26 cellular contexts compared by ENCODE assay signal in genomic region chr18:2089416-2089815, GRCh38.
"Had no signal": no experiment of that assay in that cellular context is flagged by ENCODE, and none has a peak within 500 bp of the region (broad histone marks: within the 10 kb centered on the region; RNA-seq: fewer than 3 reads in every experiment).

No MANE protein-coding gene starts in this region.

- H3K27ac Mint-ChIP-seq: activated CD4-positive, alpha-beta T cell treated with anti-CD3 and anti-CD28 coated beads for 36 hours; activated CD8-positive, alpha-beta memory T cell treated with anti-CD3 and anti-CD28 coated beads, Interleukin-2, amount 10 ng/mL, durations not matched to agents 7 days and 5 days; activated CD8-positive, alpha-beta T cell treated with anti-CD3 and anti-CD28 coated beads, Interleukin-2, amount 10 ng/mL, durations not matched to agents 7 days and 5 days; activated naive CD8-positive, alpha-beta T cell; effector memory CD8-positive, alpha-beta T cell; naive thymus-derived CD4-positive, alpha-beta T cell; neural progenitor cell; stimulated activated naive B cell treated with anti-CD40 and anti-IgM and Interleukin-4, amounts not matched to agents 10 μg/mL and 1 μg/mL and 100 μg/mL, for 72 hours; T-cell had no signal

- H3K9ac ChIP-seq: neural progenitor cell, parathyroid adenoma had no signal

- H3K27me3 Mint-ChIP-seq: activated CD4-positive, alpha-beta T cell treated with anti-CD3 and anti-CD28 coated beads for 36 hours; activated CD8-positive, alpha-beta memory T cell treated with anti-CD3 and anti-CD28 coated beads, Interleukin-2, amount 10 ng/mL, durations not matched to agents 7 days and 5 days; activated naive CD8-positive, alpha-beta T cell; stimulated activated naive B cell treated with anti-CD40 and anti-IgM and Interleukin-4, amounts not matched to agents 10 μg/mL and 1 μg/mL and 100 μg/mL, for 72 hours had no signal

- H3K9me3 Mint-ChIP-seq: effector memory CD8-positive, alpha-beta T cell; naive thymus-derived CD4-positive, alpha-beta T cell; neural progenitor cell; stimulated activated naive B cell treated with anti-CD40 and anti-IgM and Interleukin-4, amounts not matched to agents 10 μg/mL and 1 μg/mL and 100 μg/mL, for 72 hours; T-cell had no signal

- H3K4me3 ChIP-seq: gastroesophageal sphincter, neural progenitor cell, psoas muscle, sigmoid colon, smooth muscle cell, tibial nerve had no signal

- H3K36me3 ChIP-seq: brain microvascular endothelial cell, gastroesophageal sphincter, neural progenitor cell, sigmoid colon, tibial nerve had no signal

- DNase-seq: activated CD4-positive, alpha-beta T cell treated with anti-CD3 and anti-CD28 coated beads for 36 hours; activated CD4-positive, CD25-positive, alpha-beta regulatory T cell; activated CD8-positive, alpha-beta memory T cell treated with anti-CD3 and anti-CD28 coated beads, Interleukin-2, amount 10 ng/mL, durations not matched to agents 7 days and 5 days; activated CD8-positive, alpha-beta T cell treated with anti-CD3 and anti-CD28 coated beads, Interleukin-2, amount 10 ng/mL, durations not matched to agents 7 days and 5 days; activated naive CD4-positive, alpha-beta T cell treated with Interleukin-2 at 50 U/mL for 16 hours; activated T-cell treated with anti-CD3 and anti-CD28 coated beads, Interleukin-2, amount 50 U/mL, for 48 hours; brain microvascular endothelial cell; cortex of kidney; effector memory CD8-positive, alpha-beta T cell; hypothalamus; midbrain; naive thymus-derived CD4-positive, alpha-beta T cell; occipital lobe; psoas muscle; sigmoid colon; stimulated activated CD4-positive, alpha-beta T cell treated with anti-CD3 and anti-CD28 coated beads, Interleukin-1b, Interleukin-23, amount 100 ng/mL, for 48 hours; stimulated activated CD4-positive, alpha-beta T cell treated with anti-CD3 and anti-CD28 coated beads, Interleukin-4, amount 100 ng/mL, for 4 hours; stimulated activated CD8-positive, alpha-beta memory T cell treated with anti-CD3 and anti-CD28 coated beads, Interleukin-4, amount 100 ng/mL, for 48 hours; stimulated activated naive B cell treated with anti-CD40 and anti-IgM and Interleukin-4, amounts not matched to agents 10 μg/mL and 1 μg/mL and 100 μg/mL, for 72 hours; T-cell had no signal

- H3K9me3 ChIP-seq: gastroesophageal sphincter, psoas muscle, sigmoid colon, tibial nerve had no signal

- H3K79me2 ChIP-seq: parathyroid adenoma had no signal

- H3K27ac ChIP-seq: brain microvascular endothelial cell, gastroesophageal sphincter, neural progenitor cell, parathyroid adenoma, psoas muscle, sigmoid colon, tibial nerve had no signal

- H3K4me2 ChIP-seq: neural progenitor cell, smooth muscle cell had no signal

- H3K4me3 Mint-ChIP-seq: activated CD4-positive, alpha-beta T cell treated with anti-CD3 and anti-CD28 coated beads for 36 hours; activated CD8-positive, alpha-beta memory T cell treated with anti-CD3 and anti-CD28 coated beads, Interleukin-2, amount 10 ng/mL, durations not matched to agents 7 days and 5 days; activated CD8-positive, alpha-beta T cell treated with anti-CD3 and anti-CD28 coated beads, Interleukin-2, amount 10 ng/mL, durations not matched to agents 7 days and 5 days; activated naive CD8-positive, alpha-beta T cell; effector memory CD8-positive, alpha-beta T cell; naive thymus-derived CD4-positive, alpha-beta T cell; neural progenitor cell; stimulated activated naive B cell treated with anti-CD40 and anti-IgM and Interleukin-4, amounts not matched to agents 10 μg/mL and 1 μg/mL and 100 μg/mL, for 72 hours; T-cell had no signal

- ATAC-seq: activated CD4-positive, alpha-beta T cell treated with anti-CD3 and anti-CD28 coated beads for 36 hours; activated CD8-positive, alpha-beta memory T cell treated with anti-CD3 and anti-CD28 coated beads, Interleukin-2, amount 10 ng/mL, durations not matched to agents 7 days and 5 days; activated CD8-positive, alpha-beta T cell treated with anti-CD3 and anti-CD28 coated beads, Interleukin-2, amount 10 ng/mL, durations not matched to agents 7 days and 5 days; effector memory CD8-positive, alpha-beta T cell; gastroesophageal sphincter; naive thymus-derived CD4-positive, alpha-beta T cell; psoas muscle; stimulated activated naive B cell treated with anti-CD40 and anti-IgM and Interleukin-4, amounts not matched to agents 10 μg/mL and 1 μg/mL and 100 μg/mL, for 72 hours; T-cell had no signal

- H3K27me3 ChIP-seq: brain microvascular endothelial cell, gastroesophageal sphincter, neural progenitor cell, sigmoid colon, tibial nerve had no signal

- H3K4me1 ChIP-seq: gastroesophageal sphincter, neural progenitor cell, parathyroid adenoma, psoas muscle, sigmoid colon, tibial nerve had no signal

- H3K36me3 Mint-ChIP-seq: activated CD8-positive, alpha-beta memory T cell treated with anti-CD3 and anti-CD28 coated beads, Interleukin-2, amount 10 ng/mL, durations not matched to agents 7 days and 5 days; activated naive CD8-positive, alpha-beta T cell; naive thymus-derived CD4-positive, alpha-beta T cell; neural progenitor cell; stimulated activated naive B cell treated with anti-CD40 and anti-IgM and Interleukin-4, amounts not matched to agents 10 μg/mL and 1 μg/mL and 100 μg/mL, for 72 hours; T-cell had no signal

- H3K4me1 Mint-ChIP-seq: activated CD4-positive, alpha-beta T cell treated with anti-CD3 and anti-CD28 coated beads for 36 hours; stimulated activated naive B cell treated with anti-CD40 and anti-IgM and Interleukin-4, amounts not matched to agents 10 μg/mL and 1 μg/mL and 100 μg/mL, for 72 hours had no signal
